ENCODE assay signal across 9 cellular contexts in the genomic region with DNA sequence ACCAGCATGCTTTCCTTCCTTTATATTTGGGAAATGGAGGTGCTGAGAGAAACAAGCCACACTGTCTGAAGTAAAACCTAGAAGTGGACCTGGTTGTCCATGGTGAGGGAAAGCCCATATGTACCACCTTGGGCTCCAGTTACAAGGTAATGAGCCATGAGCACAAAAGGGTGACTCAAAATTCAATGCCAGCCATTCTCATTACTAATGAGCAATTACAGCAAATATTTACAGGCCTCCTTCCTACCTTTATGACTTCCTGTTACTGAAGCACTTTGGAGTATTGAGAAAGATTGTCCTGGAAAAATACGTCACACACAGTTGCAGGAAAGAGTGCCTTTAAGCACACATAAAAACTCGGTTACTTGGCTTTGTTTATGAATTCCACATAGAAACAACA. TPM values are rescaled to one million over a fixed set of nuclear protein-coding genes. Genes with fewer than 3 reads are reported as not detected.
DNase-seq lines count a peak whose midpoint lies in the region; ATAC-seq, FAIRE-seq and TF ChIP-seq lines count a peak whose summit lies in the region.
"Had no signal": no experiment of that assay in that cellular context is flagged by ENCODE, and none has a peak within 500 bp of the region (broad histone marks: within the 10 kb centered on the region; RNA-seq: fewer than 3 reads in every experiment).

No MANE protein-coding gene starts in this region.

- H3K36me3 ChIP-seq in Loucy (ENCODE audit: insufficient read depth, low read length), result no peaks in the 10 kb centered on the region

- H3K27me3 ChIP-seq in Loucy (ENCODE audit: insufficient read depth, low read length, poor library complexity, severe bottlenecking), result no peaks in the 10 kb centered on the region

- DNase-seq in RCC 7860 (ENCODE audit: low spot score) (peak; percentile 80), iris pigment epithelial cell (ENCODE audit: low read depth) (peak; percentile 72), type B pancreatic cell (ENCODE audit: extremely low spot score, unreplicated experiment) (no peak), epidermal melanocyte (ENCODE audit: insufficient read length, low spot score) (no peak), NCI-H2171 treated with DMSO at 0.1 percent for 48 hours (lab: John Stamatoyannopoulos, UW) (no peak)
- DNase-seq: substantia nigra had no signal

- H3F3A ChIP-seq in Loucy (ENCODE audit: low read depth), result no peaks in the 10 kb centered on the region

- peaks cover 12% of the 10 kb centered on the region for H3K4me1 Mint-ChIP-seq in type B pancreatic cell (ENCODE audit: unreplicated experiment)

- H2AFZ ChIP-seq in Loucy (ENCODE audit: low read length), result no peak overlapping the region

- H3K36me3 Mint-ChIP-seq in type B pancreatic cell, result peaks cover 9% of the 10 kb centered on the region
- H3K36me3 Mint-ChIP-seq: activated naive CD8-positive, alpha-beta T cell had no signal

- peaks cover 8% of the 10 kb centered on the region for H3K9me3 Mint-ChIP-seq in type B pancreatic cell

- H3K4me2 ChIP-seq in Loucy (ENCODE audit: low read depth, low read length, poor library complexity, severe bottlenecking), result peak overlapping the region; percentile 69

- no peak overlapping the region for H3K4me3 ChIP-seq in Loucy (ENCODE audit: low read length, poor library complexity, severe bottlenecking)

- no peaks in the 10 kb centered on the region for H3K9me3 ChIP-seq in Loucy (ENCODE audit: insufficient read depth, low read depth, low read length)

- peak overlapping the region; percentile 20 for H3K4me3 Mint-ChIP-seq in type B pancreatic cell
- H3K4me3 Mint-ChIP-seq: activated naive CD8-positive, alpha-beta T cell had no signal

- TF ChIP-seq CTCF in Loucy (conservative IDR thresholded peaks at IDR 0.05; ENCODE audit: low read length), result no peak
- TF ChIP-seq CTCF in type B pancreatic cell (conservative IDR thresholded peaks at IDR 0.05), result no peak

- peaks cover 27% of the 10 kb centered on the region for H3K27me3 Mint-ChIP-seq in type B pancreatic cell

- H3K79me2 ChIP-seq in Loucy (ENCODE audit: insufficient read depth, low read length), result peaks cover 79% of the 10 kb centered on the region

- peaks cover 70% of the 10 kb centered on the region for H3K4me1 ChIP-seq in Loucy (ENCODE audit: insufficient read depth, low read length, poor library complexity, severe bottlenecking)

- ATAC-seq in HG02759 (IDR thresholded peaks at IDR 0.05; ENCODE audit: unreplicated experiment), result no peak

- no peaks in the 10 kb centered on the region for H4K20me1 ChIP-seq in Loucy (ENCODE audit: insufficient read depth, low read length, poor library complexity, severe bottlenecking)

- no peaks in the 10 kb centered on the region for H3K9me2 ChIP-seq in Loucy (replicated peaks; ENCODE audit: low read depth, low read length)

- FAIRE-seq in RCC 7860 (lab: Jason Lieb, UNC), result peak; percentile 69

- peak overlapping the region; percentile 17 for H3K9ac ChIP-seq in Loucy (ENCODE audit: low read depth, low read length, poor library complexity, severe bottlenecking)

- peak overlapping the region; percentile 30 for H3K27ac Mint-ChIP-seq in type B pancreatic cell
- H3K27ac Mint-ChIP-seq: activated naive CD8-positive, alpha-beta T cell had no signal

RNA-seq across cellular contexts. Expression of a gene that starts 9.1 kb away (rescaled TPM):
- 59.8 and 362 TPM in 2 replicates for total RNA-seq in type B pancreatic cell (ENCODE audit: low replicate concordance)

Comparison
In these comparisons a context has a peak if more than half of its experiments do, and no peak if none do; other contexts are left out.
1. DNase-seq: peak in RCC 7860 (single experiment) and iris pigment epithelial cell (single experiment); none in type B pancreatic cell (single experiment), epidermal melanocyte (single experiment) and NCI-H2171 treated with DMSO at 0.1 percent for 48 hours (single experiment).